In the genomic region with DNA sequence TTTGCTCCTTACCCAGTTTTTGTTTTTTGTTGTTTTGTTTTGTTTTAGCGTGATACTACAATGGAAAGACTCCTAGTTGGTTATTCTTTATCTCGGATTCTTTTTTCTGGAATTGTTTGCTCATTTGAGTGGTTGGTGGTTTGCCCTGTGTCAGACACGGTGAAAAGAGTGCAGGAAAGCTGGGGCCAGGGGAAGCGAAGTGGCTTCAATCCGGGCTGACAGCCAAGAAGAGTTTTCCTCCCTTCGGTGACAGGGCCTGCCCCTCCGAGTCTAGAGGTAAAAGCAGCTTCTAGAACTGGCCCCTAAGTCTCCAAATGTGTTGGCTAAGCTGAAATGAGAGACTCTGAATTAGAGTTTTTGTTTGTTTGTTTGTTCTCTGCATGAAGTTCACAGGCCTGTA, we compare ENCODE assay signal across 12 cellular contexts. TPM values are rescaled to one million over a fixed set of nuclear protein-coding genes. Genes with fewer than 3 reads are reported as not detected.
A peak's percentile ranks its signal among the peaks of the same experiment; 100 is the strongest.
DNase-seq lines count a peak whose midpoint lies in the region; ATAC-seq and TF ChIP-seq lines count a peak whose summit lies in the region.
"Had no signal": no experiment of that assay in that cellular context is flagged by ENCODE, and none has a peak within 500 bp of the region (broad histone marks: within the 10 kb centered on the region; RNA-seq: fewer than 3 reads in every experiment).

No MANE protein-coding gene starts in this region.

- TF ChIP-seq CTCF in cardiac fibroblast (IDR thresholded peaks at IDR 0.05; ENCODE audit: low read depth, low read length), result no peak
- TF ChIP-seq CTCF in progenitor cell of endocrine pancreas (IDR thresholded peaks at IDR 0.05; ENCODE audit: unreplicated experiment), result no peak
- no peak for TF ChIP-seq CTCF in coronary artery (IDR thresholded peaks at IDR 0.05)

- H3K27me3 Mint-ChIP-seq in progenitor cell of endocrine pancreas, result no peaks in the 10 kb centered on the region

- H3K4me3 ChIP-seq in cardiac fibroblast (replicated peaks in 1 of 2; ENCODE audit: low read depth in 2 of 2, low read length in 2 of 2) (no peak overlapping the region), HAP-1 (no peak overlapping the region), coronary artery (no peak overlapping the region)
- H3K4me3 ChIP-seq: breast epithelium, pancreas had no signal

- H3K9me3 ChIP-seq in HAP-1, result no peaks in the 10 kb centered on the region
- H3K9me3 ChIP-seq: breast epithelium, pancreas had no signal

- no peaks in the 10 kb centered on the region for H3K4me1 ChIP-seq in HAP-1
- H3K4me1 ChIP-seq: breast epithelium had no signal

- no peaks in the 10 kb centered on the region for H3K27me3 ChIP-seq in HAP-1 (ENCODE audit: low read depth)
- H3K27me3 ChIP-seq: breast epithelium, pancreas had no signal

- no peak overlapping the region for H3K4me3 Mint-ChIP-seq in progenitor cell of endocrine pancreas (ENCODE audit: low read depth)

- H3K9me3 Mint-ChIP-seq in progenitor cell of endocrine pancreas (ENCODE audit: low read depth), result no peaks in the 10 kb centered on the region

- no peak for ATAC-seq in GM18498 (IDR thresholded peaks at IDR 0.05; ENCODE audit: unreplicated experiment)
- ATAC-seq: pancreas had no signal

- peaks cover 4% of the 10 kb centered on the region for H3K36me3 Mint-ChIP-seq in progenitor cell of endocrine pancreas (ENCODE audit: insufficient read depth)

- in situ Hi-C loops in HAP-1 (cut with MboI; ENCODE audit: low sequenced_read_pairs), result loop anchor here (25.0 kb wide), 1 partner anchor 157 kb away; no protein-coding TSS in a partner anchor

- H3K4me1 Mint-ChIP-seq in progenitor cell of endocrine pancreas (ENCODE audit: low read depth), result peaks cover 8% of the 10 kb centered on the region

- peak overlapping the region; percentile 82 for H3K27ac Mint-ChIP-seq in progenitor cell of endocrine pancreas

- peak; percentile 21 for DNase-seq in DMS79 (lab: John Stamatoyannopoulos, UW)
- peak; percentile 50 for DNase-seq in NCI-H2029 treated with DMSO at 0.1 percent for 48 hours (lab: John Stamatoyannopoulos, UW)
- DNase-seq in cardiac fibroblast (ENCODE audit: low read depth in 2 of 2), result peak; percentile 27 to 54
- DNase-seq in progenitor cell of endocrine pancreas (ENCODE audit: low spot score, unreplicated experiment), result no peak
- DNase-seq in HAP-1 (ENCODE audit: low spot score in 2 of 2), result no peak
- DNase-seq in coronary artery (ENCODE audit: low spot score), result no peak
- DNase-seq: HCEC 1CT; NCI-H2081 treated with DMSO at 0.1 percent for 48 hours; stimulated activated CD4-positive, alpha-beta T cell treated with anti-CD3 and anti-CD28 coated beads, Interleukin-2, amount 100 ng/mL, for 48 hours had no signal

- H3K36me3 ChIP-seq in HAP-1 (replicated peaks), result peaks cover 7% of the 10 kb centered on the region; the same call in 1 of the 2 replicates
- H3K36me3 ChIP-seq: breast epithelium, pancreas had no signal

- H3K27ac ChIP-seq in coronary artery, result no peak overlapping the region
- H3K27ac ChIP-seq: breast epithelium, pancreas had no signal

RNA-seq across cellular contexts. Expression of gene AP5Z1, which starts 5.7 kb away (rescaled TPM):
- total RNA-seq in progenitor cell of endocrine pancreas, result 41.0 and 42.8 TPM in 2 replicates

Comparison
In these comparisons a context has a peak if more than half of its experiments do, and no peak if none do; other contexts are left out.
1. DNase-seq: peak in DMS79 (single experiment), NCI-H2029 treated with DMSO at 0.1 percent for 48 hours (single experiment) and cardiac fibroblast (2 of 2); none in progenitor cell of endocrine pancreas (single experiment), HAP-1 (0 of 2) and coronary artery (single experiment).